ENCODE assay signal across 16 cellular contexts in the genomic region with DNA sequence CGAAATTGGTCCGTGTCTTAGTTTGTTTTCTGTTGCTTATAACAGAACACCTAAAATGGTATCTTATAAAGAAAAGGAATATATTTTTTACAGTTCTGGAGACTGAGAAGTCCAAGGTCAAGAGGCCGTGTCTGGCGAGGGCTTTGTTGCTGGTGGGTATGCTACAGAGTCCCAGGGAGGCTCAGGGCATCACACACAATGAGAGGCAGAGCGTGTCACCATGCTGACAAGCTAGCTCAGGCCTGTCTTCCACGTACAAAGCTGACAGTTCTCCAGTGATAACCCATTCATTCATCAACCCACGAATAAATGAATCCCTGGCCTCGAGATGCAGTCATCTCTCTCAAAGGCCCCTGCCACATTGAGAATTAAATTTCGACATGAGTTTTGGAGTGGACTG. TPM values are rescaled to one million over a fixed set of nuclear protein-coding genes. Genes with fewer than 3 reads are reported as not detected.
A peak's percentile ranks its signal among the peaks of the same experiment; 100 is the strongest.
DNase-seq lines count a peak whose midpoint lies in the region; ATAC-seq and TF ChIP-seq lines count a peak whose summit lies in the region.
"Had no signal": no experiment of that assay in that cellular context is flagged by ENCODE, and none has a peak within 500 bp of the region (broad histone marks: within the 10 kb centered on the region; RNA-seq: fewer than 3 reads in every experiment).

No MANE protein-coding gene starts in this region.

- no peak overlapping the region for H3K4me3 ChIP-seq in skin epidermis
- H3K4me3 ChIP-seq: right lobe of liver had no signal

- H3K4me3 Mint-ChIP-seq in activated T-cell treated with anti-CD3 and anti-CD28 coated beads, Interleukin-2, amount 50 U/mL, for 72 hours, result peak overlapping the region in 1 of 2 donors; percentile 29
- no peak overlapping the region for H3K4me3 Mint-ChIP-seq in brain
- H3K4me3 Mint-ChIP-seq: naive thymus-derived CD8-positive, alpha-beta T cell; T-cell had no signal

- no peaks in the 10 kb centered on the region for H3K9me3 Mint-ChIP-seq in activated T-cell treated with anti-CD3 and anti-CD28 coated beads, Interleukin-2, amount 50 U/mL, for 72 hours
- H3K9me3 Mint-ChIP-seq in brain, result no peaks in the 10 kb centered on the region
- H3K9me3 Mint-ChIP-seq: naive thymus-derived CD8-positive, alpha-beta T cell; T-cell had no signal

- peak; percentile 58 to 60 for ATAC-seq in activated T-cell treated with anti-CD3 and anti-CD28 coated beads, Interleukin-2, amount 50 U/mL, for 72 hours (replicated peaks in 1 of 2)
- ATAC-seq in HG03354 (IDR thresholded peaks at IDR 0.05; ENCODE audit: poor library complexity, severe bottlenecking, unreplicated experiment), result peak; percentile 17
- ATAC-seq: naive thymus-derived CD8-positive, alpha-beta T cell had no signal

- H3K4me1 Mint-ChIP-seq in activated T-cell treated with anti-CD3 and anti-CD28 coated beads, Interleukin-2, amount 50 U/mL, for 72 hours (ENCODE audit: low read depth), result peaks cover 27% of the 10 kb centered on the region
- peaks cover 15% of the 10 kb centered on the region for H3K4me1 Mint-ChIP-seq in brain
- H3K4me1 Mint-ChIP-seq: naive thymus-derived CD8-positive, alpha-beta T cell had no signal

- H3K27ac ChIP-seq in skin epidermis, result peak overlapping the region in 16 of 21 experiments; percentile 6 to 79 (median 54)
- H3K27ac ChIP-seq: right lobe of liver had no signal

- H3K27ac Mint-ChIP-seq in activated T-cell treated with anti-CD3 and anti-CD28 coated beads, Interleukin-2, amount 50 U/mL, for 72 hours, result peak overlapping the region; percentile 75
- peak overlapping the region in 3 of 5 experiments; percentile 45 to 75 (median 72) for H3K27ac Mint-ChIP-seq in brain

- H3K27me3 Mint-ChIP-seq in activated T-cell treated with anti-CD3 and anti-CD28 coated beads, Interleukin-2, amount 50 U/mL, for 72 hours (ENCODE audit: low read depth), result no peaks in the 10 kb centered on the region
- H3K27me3 Mint-ChIP-seq in brain, result no peaks in the 10 kb centered on the region
- H3K27me3 Mint-ChIP-seq: naive thymus-derived CD8-positive, alpha-beta T cell; T-cell had no signal

- no peak for TF ChIP-seq CTCF in brain (conservative IDR thresholded peaks at IDR 0.05)

- peak; percentile 3 to 16 for DNase-seq in activated T-cell treated with anti-CD3 and anti-CD28 coated beads, Interleukin-2, amount 50 U/mL, for 72 hours
- DNase-seq in activated T-cell treated with anti-CD3 and anti-CD28 coated beads, Interleukin-2, amount 50 U/mL, for 48 hours, result no peak
- DNase-seq in Ammon's horn (ENCODE audit: low spot score) (no peak), amniotic stem cell (lab: John Stamatoyannopoulos, UW) (no peak), anterior cingulate cortex (lab: John Stamatoyannopoulos, UW) (no peak)
- DNase-seq: activated CD4-positive, CD25-positive, alpha-beta regulatory T cell treated with anti-CD3 and anti-CD28 coated beads, Interleukin-2, amount 50 U/mL, for 72 hours; activated T-cell treated with anti-CD3 and anti-CD28 coated beads, Interleukin-2, amount 50 U/mL, for 1 hour; COR-L47; NCI-H1436 treated with DMSO at 0.1 percent for 48 hours; NCI-H526; T-cell had no signal

- H3K36me3 Mint-ChIP-seq in activated T-cell treated with anti-CD3 and anti-CD28 coated beads, Interleukin-2, amount 50 U/mL, for 72 hours (ENCODE audit: insufficient read depth in 2 of 2), result no peaks in the 10 kb centered on the region
- H3K36me3 Mint-ChIP-seq in brain, result peaks cover 19% of the 10 kb centered on the region
- H3K36me3 Mint-ChIP-seq: naive thymus-derived CD8-positive, alpha-beta T cell; T-cell had no signal

RNA-seq across cellular contexts. Expression of a gene that starts 56.7 kb away (rescaled TPM):
- total RNA-seq in activated T-cell treated with anti-CD3 and anti-CD28 coated beads, Interleukin-2, amount 50 U/mL, for 72 hours, result 10 to 100 TPM; 59.4 to 64.5 TPM
- polyA plus RNA-seq in brain (ENCODE audit: insufficient read depth, low read depth, low replicate concordance), result 6.4 TPM

Comparison
In these comparisons a context has a peak if more than half of its experiments do, and no peak if none do; other contexts are left out.
1. DNase-seq: peak in activated T-cell treated with anti-CD3 and anti-CD28 coated beads, Interleukin-2, amount 50 U/mL, for 72 hours (2 of 2); none in activated T-cell treated with anti-CD3 and anti-CD28 coated beads, Interleukin-2, amount 50 U/mL, for 48 hours (0 of 2), Ammon's horn (single experiment), amniotic stem cell (single experiment) and anterior cingulate cortex (0 of 58).